1 cellular context compared by ENCODE assay signal in genomic region chr3:13620776-13621365, GRCh38.
TF ChIP-seq lines count a peak whose summit lies in the region.

No MANE protein-coding gene starts in this region.

TF ChIP-seq in IMR-90, 13 proteins besides CTCF, POLR2A, EP300 and RAD21 (continued from another document):
- no peak for TF ChIP-seq ELK1 (IDR thresholded peaks at IDR 0.05; ENCODE audit: borderline replicate concordance, low read depth, low read length)
- TF ChIP-seq USF2 (IDR thresholded peaks at IDR 0.05; ENCODE audit: low read depth, low read length), result no peak
TF ChIP-seq in IMR-90: peak in this region for 0.
